Comparison of ENCODE assay signal across 14 cellular contexts in the genomic region with DNA sequence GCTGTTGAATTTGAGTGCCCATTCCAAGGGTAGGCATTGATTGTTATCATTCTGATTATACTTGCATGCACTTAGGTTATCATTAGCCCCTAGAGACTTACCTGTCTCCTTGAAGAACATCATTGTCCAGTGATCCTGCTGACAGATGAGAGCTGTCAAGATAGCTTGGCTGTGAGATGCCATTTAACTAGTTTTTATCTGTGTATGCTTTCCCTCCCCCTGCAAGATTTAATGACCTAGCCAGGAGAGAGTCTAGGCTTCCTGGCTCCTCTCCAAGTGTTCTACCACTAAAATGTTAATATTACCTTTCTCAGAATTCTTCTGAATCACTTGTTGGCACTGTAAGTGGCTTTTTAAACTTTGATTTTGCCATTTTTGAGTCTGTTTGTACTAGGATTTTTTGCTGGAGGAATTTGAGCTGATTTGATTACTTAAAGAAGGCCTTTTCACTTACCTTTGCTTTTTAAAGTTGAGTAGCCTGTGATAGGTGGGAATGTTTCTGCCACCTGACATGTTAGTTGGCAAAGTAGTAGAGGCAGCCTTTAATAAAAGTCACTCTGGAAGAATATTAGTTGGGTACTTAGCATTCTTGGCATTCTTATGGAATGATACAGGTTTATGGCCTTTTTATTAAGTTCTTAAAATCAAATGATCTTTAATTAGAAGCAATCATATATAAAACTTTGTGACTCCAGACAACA. TPM values are rescaled to one million over a fixed set of nuclear protein-coding genes. Genes with fewer than 3 reads are reported as not detected.
DNase-seq lines count a peak whose midpoint lies in the region; ATAC-seq and TF ChIP-seq lines count a peak whose summit lies in the region.
"Had no signal": no experiment of that assay in that cellular context is flagged by ENCODE, and none has a peak within 500 bp of the region (broad histone marks: within the 10 kb centered on the region; RNA-seq: fewer than 3 reads in every experiment).

No MANE protein-coding gene starts in this region.

- no peaks in the 10 kb centered on the region for H3K9me3 ChIP-seq in CD4-positive, alpha-beta memory T cell (ENCODE audit: control insufficient read depth in 1 of 2, low read length in 2 of 2)
- H3K9me3 ChIP-seq in MG63 (no peaks in the 10 kb centered on the region), tibial artery (no peaks in the 10 kb centered on the region)
- H3K9me3 ChIP-seq: esophagus muscularis mucosa had no signal

- no peak overlapping the region for H3K4me3 ChIP-seq in CD4-positive, alpha-beta memory T cell (ENCODE audit: low read length in 2 of 2)
- H3K4me3 ChIP-seq in MG63 (no peak overlapping the region), tibial artery (no peak overlapping the region)
- H3K4me3 ChIP-seq: esophagus muscularis mucosa had no signal

- H3K4me1 ChIP-seq in CD4-positive, alpha-beta memory T cell (ENCODE audit: insufficient read depth, low read length): peaks cover 44% of the 10 kb centered on the region
- peaks cover 0 to 64% (median 36%) of the 10 kb centered on the region in 4 donors for H3K4me1 ChIP-seq in tibial artery

- peak overlapping the region in 2 of 8 donors; percentile 28 to 36 for H3K4me3 Mint-ChIP-seq in CD4-positive, alpha-beta memory T cell
- H3K4me3 Mint-ChIP-seq in chondrocyte (ENCODE audit: unreplicated experiment): no peak overlapping the region
- H3K4me3 Mint-ChIP-seq in osteocyte (ENCODE audit: unreplicated experiment): no peak overlapping the region
- H3K4me3 Mint-ChIP-seq: activated CD8-positive, alpha-beta memory T cell treated with anti-CD3 and anti-CD28 coated beads, Interleukin-2, amount 10 ng/mL, durations not matched to agents 7 days and 5 days; T-helper 1 cell treated with Interleukin-12 subunit alpha and Interleukin-12 subunit beta and Interleukin-4 antibody, amounts not matched to agents 30 μg/mL and 1 μg/mL, for 36 hours had no signal

- intact Hi-C loops in CD4-positive, alpha-beta memory T cell (cut with micrococcal nuclease): no loop called here
- intact Hi-C loops in tibial artery (cut with DNase I; ENCODE audit: low total_unique reads): no loop called here

- peaks cover 47 to 71% (median 56%) of the 10 kb centered on the region in 4 donors for H3K4me1 Mint-ChIP-seq in CD4-positive, alpha-beta memory T cell
- H3K4me1 Mint-ChIP-seq in chondrocyte (ENCODE audit: low read depth): peaks cover 70% of the 10 kb centered on the region
- H3K4me1 Mint-ChIP-seq in osteocyte (ENCODE audit: unreplicated experiment): peaks cover 70% of the 10 kb centered on the region

- no peak for DNase-seq in CD4-positive, alpha-beta memory T cell
- DNase-seq in MG63: peak; percentile 20
- DNase-seq in chondrocyte (ENCODE audit: low spot score): no peak
- DNase-seq in osteocyte (ENCODE audit: extremely low spot score, unreplicated experiment): no peak
- no peak for DNase-seq in NCI-H2171 (lab: John Stamatoyannopoulos, UW)
- DNase-seq in tibial artery: no peak
- DNase-seq in occipital lobe (lab: John Stamatoyannopoulos, UW): no peak
- DNase-seq: activated CD8-positive, alpha-beta memory T cell treated with anti-CD3 and anti-CD28 coated beads, Interleukin-2, amount 10 ng/mL, durations not matched to agents 7 days and 5 days; aorta; DMS153; Karpas-422 had no signal

- ATAC-seq in HG03095 (IDR thresholded peaks at IDR 0.05; ENCODE audit: unreplicated experiment): no peak
- ATAC-seq: activated CD8-positive, alpha-beta memory T cell treated with anti-CD3 and anti-CD28 coated beads, Interleukin-2, amount 10 ng/mL, durations not matched to agents 7 days and 5 days had no signal

- H3K27me3 Mint-ChIP-seq in CD4-positive, alpha-beta memory T cell: no peaks in the 10 kb centered on the region
- H3K27me3 Mint-ChIP-seq in chondrocyte (ENCODE audit: low read depth) (no peaks in the 10 kb centered on the region), osteocyte (ENCODE audit: unreplicated experiment) (no peaks in the 10 kb centered on the region)
- H3K27me3 Mint-ChIP-seq: activated CD8-positive, alpha-beta memory T cell treated with anti-CD3 and anti-CD28 coated beads, Interleukin-2, amount 10 ng/mL, durations not matched to agents 7 days and 5 days had no signal

- peak overlapping the region in 6 of 7 donors; percentile 3 to 62 (median 24) for H3K27ac Mint-ChIP-seq in CD4-positive, alpha-beta memory T cell
- peak overlapping the region; percentile 76 for H3K27ac Mint-ChIP-seq in chondrocyte (ENCODE audit: unreplicated experiment)
- H3K27ac Mint-ChIP-seq in osteocyte (ENCODE audit: unreplicated experiment): peak overlapping the region; percentile 79
- H3K27ac Mint-ChIP-seq: activated CD8-positive, alpha-beta memory T cell treated with anti-CD3 and anti-CD28 coated beads, Interleukin-2, amount 10 ng/mL, durations not matched to agents 7 days and 5 days; T-helper 1 cell treated with Interleukin-12 subunit alpha and Interleukin-12 subunit beta and Interleukin-4 antibody, amounts not matched to agents 30 μg/mL and 1 μg/mL, for 36 hours had no signal

- no peak overlapping the region for H3K27ac ChIP-seq in CD4-positive, alpha-beta memory T cell (ENCODE audit: low read depth, low read length)
- no peak overlapping the region for H3K27ac ChIP-seq in tibial artery
- H3K27ac ChIP-seq: esophagus muscularis mucosa had no signal

- POLR2A ChIA-PET in CD4-positive, alpha-beta memory T cell (lab: Charles Lee; ENCODE audit: partially characterized antibody): no interaction called here

- peaks cover 0 to 5% of the 10 kb centered on the region in 2 donors for H3K36me3 Mint-ChIP-seq in CD4-positive, alpha-beta memory T cell
- H3K36me3 Mint-ChIP-seq in chondrocyte (ENCODE audit: low read depth): no peaks in the 10 kb centered on the region
- peaks cover 4% of the 10 kb centered on the region for H3K36me3 Mint-ChIP-seq in osteocyte (ENCODE audit: unreplicated experiment)

- TF ChIP-seq CTCF in chondrocyte (IDR thresholded peaks at IDR 0.05) (no peak), osteocyte (IDR thresholded peaks at IDR 0.05) (no peak), tibial artery (IDR thresholded peaks at IDR 0.05) (no peak)

- no peaks in the 10 kb centered on the region for H3K36me3 ChIP-seq in CD4-positive, alpha-beta memory T cell (ENCODE audit: insufficient read depth, low read length)
- H3K36me3 ChIP-seq in MG63 (peaks cover 11% of the 10 kb centered on the region), tibial artery (no peaks in the 10 kb centered on the region)
- H3K36me3 ChIP-seq: esophagus muscularis mucosa had no signal

- H3K9me3 Mint-ChIP-seq in CD4-positive, alpha-beta memory T cell: no peaks in the 10 kb centered on the region
- H3K9me3 Mint-ChIP-seq in chondrocyte (ENCODE audit: low read depth): no peaks in the 10 kb centered on the region
- H3K9me3 Mint-ChIP-seq in osteocyte (ENCODE audit: unreplicated experiment): no peaks in the 10 kb centered on the region
- H3K9me3 Mint-ChIP-seq: T-helper 1 cell treated with Interleukin-12 subunit alpha and Interleukin-12 subunit beta and Interleukin-4 antibody, amounts not matched to agents 30 μg/mL and 1 μg/mL, for 36 hours had no signal

- CTCF ChIA-PET in CD4-positive, alpha-beta memory T cell (lab: Charles Lee; ENCODE audit: partially characterized antibody): interaction anchor here (1.1 to 1.4 kb wide), 2 partner anchors 11 to 90 kb away, joined by 3 read pairs; no protein-coding TSS in a partner anchor

- H3K27me3 ChIP-seq in CD4-positive, alpha-beta memory T cell (ENCODE audit: insufficient read depth, low read length): no peaks in the 10 kb centered on the region
- H3K27me3 ChIP-seq in MG63 (no peaks in the 10 kb centered on the region), tibial artery (no peaks in the 10 kb centered on the region)
- H3K27me3 ChIP-seq: esophagus muscularis mucosa had no signal

RNA-seq across cellular contexts. Expression of gene ARHGAP35, which starts 41.1 kb away (rescaled TPM):
- 10 to 100 TPM; 47.5 to 49.0 TPM for total RNA-seq in CD4-positive, alpha-beta memory T cell
- polyA plus RNA-seq in CD4-positive, alpha-beta memory T cell: 10 to 100 TPM in 1 of 2 donors, 1 to 10 TPM in 1; 1.1 to 10.6 TPM
- total RNA-seq in MG63 (2014; rRNA removed; shearing (Covaris generic); ENCODE audit: low replicate concordance): 7.8 and 14.7 TPM in 2 replicates
- total RNA-seq in chondrocyte (60.1 to 70.9 TPM (median 70.2 TPM) in 3 replicates), osteocyte (107 and 113 TPM in 2 replicates), occipital lobe (76.3 TPM)

RNA-seq across cellular contexts. Expression of gene AP2S1, which starts 51.2 kb away (rescaled TPM):
- total RNA-seq in CD4-positive, alpha-beta memory T cell: 10 to 100 TPM; 40.7 to 42.1 TPM
- 10 to 100 TPM; 62.4 to 67.6 TPM for polyA plus RNA-seq in CD4-positive, alpha-beta memory T cell
- total RNA-seq in MG63 (2014; rRNA removed; shearing (Covaris generic); ENCODE audit: low replicate concordance): 216 and 390 TPM in 2 replicates
- total RNA-seq in chondrocyte: 168 to 189 TPM (median 173 TPM) in 3 replicates
- 226 and 229 TPM in 2 replicates for total RNA-seq in osteocyte
- 49.1 TPM for total RNA-seq in occipital lobe

Comparison
In these comparisons a context has a peak if more than half of its experiments do, and no peak if none do; other contexts are left out.
1. H3K27ac Mint-ChIP-seq: peak in every context shown above with its lines; median percentile 79 in osteocyte; 76 in chondrocyte; 24 in CD4-positive, alpha-beta memory T cell.